ENCODE assay signal across 8 cellular contexts in the genomic region with DNA sequence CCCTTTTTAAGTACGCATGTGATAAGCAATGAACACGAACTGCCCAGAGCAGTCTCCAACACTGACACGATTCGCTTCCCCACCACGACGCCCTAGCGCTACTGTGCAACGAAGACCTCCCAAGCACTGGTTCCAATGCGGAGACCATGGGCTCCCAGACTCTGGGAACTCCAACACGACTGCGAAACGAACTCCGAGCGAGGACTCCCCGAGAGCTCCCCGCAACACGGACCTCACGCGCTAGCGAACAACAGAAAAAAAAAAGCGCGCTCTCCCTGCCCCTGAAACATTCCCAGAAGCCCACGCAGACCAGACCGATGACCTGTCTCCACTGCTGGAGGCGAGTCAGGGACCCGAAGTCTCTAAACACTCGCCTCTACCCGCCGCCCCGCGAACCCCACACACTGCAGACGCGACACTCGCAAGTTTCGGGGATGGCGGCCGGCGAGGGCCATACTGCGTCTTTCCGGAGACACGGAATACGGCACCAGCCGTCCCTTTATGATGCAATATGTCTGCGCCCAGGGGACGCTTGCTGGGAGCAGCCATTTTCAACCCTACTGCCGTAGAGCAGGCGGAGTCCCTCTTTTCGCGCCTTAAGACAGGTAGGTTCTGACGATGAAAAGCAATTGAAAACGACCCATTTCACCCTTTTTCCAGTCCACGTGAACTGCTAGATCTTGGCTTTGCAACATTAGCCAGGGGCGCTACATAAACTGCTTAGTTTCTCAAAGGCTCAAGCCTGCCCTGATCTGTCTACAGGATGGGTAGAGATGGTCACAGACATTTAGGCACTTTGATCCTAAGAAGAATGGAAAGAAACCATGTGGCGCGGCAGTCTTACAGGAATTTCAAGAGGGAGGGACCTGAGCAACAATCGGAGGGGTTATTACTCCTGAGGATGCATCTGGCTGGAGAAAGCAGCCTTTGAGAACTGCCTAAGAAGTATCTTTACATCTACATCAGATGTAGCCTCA. TPM values are rescaled to one million over a fixed set of nuclear protein-coding genes. Genes with fewer than 3 reads are reported as not detected.
DNase-seq lines count a peak whose midpoint lies in the region; ATAC-seq and TF ChIP-seq lines count a peak whose summit lies in the region.

A gene (minus strand): TSS at position 430 of the 977 bp plus-strand sequence. CDS start 7,569 bp downstream, outside the sequence.

- peak within 1 kb of the TSS; percentile 82 for H3K4me3 ChIP-seq in HUES64 (ENCODE audit: low read length)
- H3K4me3 ChIP-seq in ectodermal cell (ENCODE audit: insufficient read depth, low read depth, low read length): peak within 1 kb of the TSS; percentile 42
- H3K4me3 ChIP-seq in left lung: peak within 1 kb of the TSS; percentile 50 to 57

- peaks cover 3% of the 10 kb centered on the region for H3K4me1 Mint-ChIP-seq in activated CD8-positive, alpha-beta T cell treated with anti-CD3 and anti-CD28 coated beads for 36 hours (ENCODE audit: low read depth)

- H3K9me3 Mint-ChIP-seq in activated CD8-positive, alpha-beta T cell treated with anti-CD3 and anti-CD28 coated beads for 36 hours: peaks cover 73% of the 10 kb centered on the region

- H3K36me3 ChIP-seq in HUES64 (ENCODE audit: insufficient read depth, low read length) (peaks cover 76% of the 10 kb centered on the region), ectodermal cell (ENCODE audit: control insufficient read depth, insufficient read depth, low read length) (peaks cover 45% of the 10 kb centered on the region), left lung (peaks cover 0 to 67% of the 10 kb centered on the region in 2 donors)

- H3K9ac ChIP-seq in HUES64 (ENCODE audit: low read depth, low read length): peak within 1 kb of the TSS; percentile 93

- H3K36me3 Mint-ChIP-seq in activated CD8-positive, alpha-beta T cell treated with anti-CD3 and anti-CD28 coated beads for 36 hours (ENCODE audit: low read depth): peaks cover 90% of the 10 kb centered on the region

- DNase-seq in AG08396 (ENCODE audit: low spot score) (peak; percentile 90), left lung (peak; percentile 88 to 94)
- DNase-seq in activated CD8-positive, alpha-beta T cell treated with anti-CD3 and anti-CD28 coated beads for 36 hours: peak; percentile 84
- peak; percentile 53 to 55 for DNase-seq in stimulated activated CD4-positive, alpha-beta T cell treated with anti-CD3 and anti-CD28 coated beads, Interleukin-15, amount 100 ng/mL, for 48 hours (ENCODE audit: low read depth in 2 of 2)

- H3K9me3 ChIP-seq in HUES64 (ENCODE audit: insufficient read depth, low read depth, low read length): peaks cover 59% of the 10 kb centered on the region
- H3K9me3 ChIP-seq in ectodermal cell (ENCODE audit: control insufficient read depth, low read length): peaks cover 8% of the 10 kb centered on the region
- H3K9me3 ChIP-seq in left lung: peaks cover 7 to 100% of the 10 kb centered on the region in 2 donors

- CTCF ChIA-PET in activated CD8-positive, alpha-beta T cell treated with anti-CD3 and anti-CD28 coated beads for 36 hours (lab: Charles Lee): no interaction called here

- 59% methylated on average over 56 of the region's 56 CpGs for WGBS in HUES64
- WGBS in ectodermal cell, 2 experiments: 28 to 30% methylated on average over 56 of the region's 56 CpGs

- peaks cover 11% of the 10 kb centered on the region; the same call in 1 of the 2 replicates for H3K4me1 ChIP-seq in HUES64 (ENCODE audit: insufficient read depth, low read length)
- H3K4me1 ChIP-seq in ectodermal cell (ENCODE audit: control insufficient read depth, insufficient read depth, low read length): no peaks in the 10 kb centered on the region
- H3K4me1 ChIP-seq in left lung: no peaks in the 10 kb centered on the region

- ATAC-seq in activated CD8-positive, alpha-beta T cell treated with anti-CD3 and anti-CD28 coated beads for 36 hours: peak; percentile 94
- peak; percentile 100 for ATAC-seq in left lung
- no peak for ATAC-seq in GM18517 (IDR thresholded peaks at IDR 0.05; ENCODE audit: unreplicated experiment)
- no peak for ATAC-seq in HG03354 (IDR thresholded peaks at IDR 0.05; ENCODE audit: poor library complexity, severe bottlenecking, unreplicated experiment)

- intact Hi-C loops in activated CD8-positive, alpha-beta T cell treated with anti-CD3 and anti-CD28 coated beads for 36 hours (cut with micrococcal nuclease): no loop called here
- intact Hi-C loops in left lung (cut with DNase I): no loop called here

- H3K4me3 Mint-ChIP-seq in activated CD8-positive, alpha-beta T cell treated with anti-CD3 and anti-CD28 coated beads for 36 hours: peak within 1 kb of the TSS; percentile 86

- TF ChIP-seq CTCF in activated CD8-positive, alpha-beta T cell treated with anti-CD3 and anti-CD28 coated beads for 36 hours (IDR thresholded peaks at IDR 0.05): no peak
- no peak for TF ChIP-seq CTCF in left lung (IDR thresholded peaks at IDR 0.05)

- no peaks in the 10 kb centered on the region for H3K27me3 Mint-ChIP-seq in activated CD8-positive, alpha-beta T cell treated with anti-CD3 and anti-CD28 coated beads for 36 hours

- peak within 1 kb of the TSS; percentile 90 for H3K27ac Mint-ChIP-seq in activated CD8-positive, alpha-beta T cell treated with anti-CD3 and anti-CD28 coated beads for 36 hours

- H3K27ac ChIP-seq in HUES64 (ENCODE audit: low read depth, low read length) (peak within 1 kb of the TSS; percentile 96), ectodermal cell (ENCODE audit: insufficient read depth, low read depth, low read length, poor library complexity, severe bottlenecking) (peak within 1 kb of the TSS; percentile 28), left lung (peak within 1 kb of the TSS; percentile 63 to 83)

- H3K27me3 ChIP-seq in HUES64 (ENCODE audit: insufficient read depth, low read length) (no peaks in the 10 kb centered on the region), ectodermal cell (ENCODE audit: control insufficient read depth, insufficient read depth, low read length, poor library complexity, severe bottlenecking) (no peaks in the 10 kb centered on the region), left lung (no peaks in the 10 kb centered on the region)

- POLR2A ChIA-PET in activated CD8-positive, alpha-beta T cell treated with anti-CD3 and anti-CD28 coated beads for 36 hours (lab: Charles Lee): no interaction called here

RNA-seq across cellular contexts. Expression of the gene that starts here (rescaled TPM):
- polyA plus RNA-seq in HUES64 (2013, experiment 1 of 2): 8.8 TPM
- 10.1 TPM for polyA plus RNA-seq in HUES64 (2013, experiment 2 of 2)
- total RNA-seq in activated CD8-positive, alpha-beta T cell treated with anti-CD3 and anti-CD28 coated beads for 36 hours: 1 to 10 TPM; 5.0 to 5.7 TPM
- 31.4 TPM for polyA plus RNA-seq in ectodermal cell (2013, experiment 1 of 4)
- 27.2 TPM for polyA plus RNA-seq in ectodermal cell (2013, experiment 2 of 4)
- polyA plus RNA-seq in ectodermal cell (2013, experiment 3 of 4): 24.1 TPM
- 27.6 TPM for polyA plus RNA-seq in ectodermal cell (2013, experiment 4 of 4)
- total RNA-seq in left lung: 10 to 100 TPM in 1 of 2 donors, 1 to 10 TPM in 1; 8.5 to 11.8 TPM

Comparison
In these comparisons a context has a peak if more than half of its experiments do, and no peak if none do; other contexts are left out.
1. H3K27ac ChIP-seq: peak in every context shown above with its lines; median percentile 96 in HUES64; 73 in left lung; 28 in ectodermal cell.
2. ATAC-seq: peak in activated CD8-positive, alpha-beta T cell treated with anti-CD3 and anti-CD28 coated beads for 36 hours (single experiment) and left lung (single experiment); none in GM18517 (single experiment) and HG03354 (single experiment).
3. Peak in every context shown above with its lines, with median percentiles within 50 percentile points of each other: DNase-seq and H3K4me3 ChIP-seq.